In genomic region chr5:138752951-138753793, GRCh38 we compare ENCODE assay signal across 7 cellular contexts. TPM values are rescaled to one million over a fixed set of nuclear protein-coding genes. Genes with fewer than 3 reads are reported as not detected.
A peak's percentile ranks its signal among the peaks of the same experiment; 100 is the strongest.
DNase-seq lines count a peak whose midpoint lies in the region; ATAC-seq, FAIRE-seq and TF ChIP-seq lines count a peak whose summit lies in the region.

Gene CTNNA1, plus strand, starts transcription at chr5:138753425. Its CDS starts 28,500 bp downstream, at chr5:138781925.

- peaks cover 19% of the 10 kb centered on the region for H3K4me1 Mint-ChIP-seq in endodermal cell

- peak within 1 kb of the TSS; percentile 94 for H3K27ac ChIP-seq in endodermal cell (ENCODE audit: low read depth, low read length)

- H3K9me3 Mint-ChIP-seq in endodermal cell = peaks cover 18% of the 10 kb centered on the region

- H3K4me3 ChIP-seq in endodermal cell (ENCODE audit: low read length) = peak within 1 kb of the TSS; percentile 97

- no peaks in the 10 kb centered on the region for H3K27me3 ChIP-seq in endodermal cell (ENCODE audit: control insufficient read depth, insufficient read depth, low read length, poor library complexity, severe bottlenecking)

- WGBS in endodermal cell (ENCODE audit: insufficient coverage in 1 of 2, insufficient read length in 1 of 2), 2 experiments = 0% methylated on average over 9 to 102 of the region's 102 CpGs

- ATAC-seq in HG02973 (IDR thresholded peaks at IDR 0.05; ENCODE audit: unreplicated experiment) = peak; percentile 50

- H3K27ac Mint-ChIP-seq in endodermal cell = peak within 1 kb of the TSS; percentile 95

- peaks cover 20% of the 10 kb centered on the region for H3K9me3 ChIP-seq in endodermal cell (ENCODE audit: control insufficient read depth, low read length)

- no peaks in the 10 kb centered on the region for H3K4me1 ChIP-seq in endodermal cell (ENCODE audit: control insufficient read depth, insufficient read depth, low read length)

- peaks cover 31% of the 10 kb centered on the region for H3K36me3 Mint-ChIP-seq in endodermal cell (ENCODE audit: low read depth)

- no peaks in the 10 kb centered on the region for H3K27me3 Mint-ChIP-seq in endodermal cell (ENCODE audit: insufficient read depth)

- peaks cover 28% of the 10 kb centered on the region for H3K36me3 ChIP-seq in endodermal cell (ENCODE audit: control insufficient read depth, insufficient read depth, low read length)

- no peak for TF ChIP-seq CTCF in endodermal cell (conservative IDR thresholded peaks at IDR 0.05)

- peak within 1 kb of the TSS; percentile 97 for H3K9ac ChIP-seq in endodermal cell (ENCODE audit: extremely low read depth, low read length, poor library complexity, severe bottlenecking)

- peak within 1 kb of the TSS; percentile 82 for H3K4me3 Mint-ChIP-seq in endodermal cell

- peak; percentile 77 for DNase-seq in GM18507 (ENCODE audit: extremely low spot score, insufficient read length, low read depth)
- DNase-seq in NCI-H748 treated with DMSO at 0.1 percent for 48 hours (lab: John Stamatoyannopoulos, UW) = peak; percentile 31
- DNase-seq in activated CD8-positive, alpha-beta memory T cell treated with anti-CD3 and anti-CD28 coated beads for 4 hours (ENCODE audit: low read depth in 2 of 2) = peak; percentile 29 to 32
- DNase-seq in endodermal cell = peak; percentile 96
- DNase-seq in mesenteric fat pad (ENCODE audit: low spot score) = peak; percentile 94
- peak; percentile 24 for DNase-seq in stimulated activated CD8-positive, alpha-beta memory T cell treated with anti-CD3 and anti-CD28 coated beads, Interleukin-15, amount 100 ng/mL, for 24 hours (ENCODE audit: low read depth)

- peak; percentile 9 for FAIRE-seq in GM18507 (lab: Jason Lieb, UNC)

RNA-seq across cellular contexts. Expression of gene CTNNA1, which starts in this region (rescaled TPM):
- total RNA-seq in endodermal cell = 100 to 1,000 TPM; 298 to 305 TPM
- polyA plus RNA-seq in endodermal cell (2013, experiment 1 of 2) = 251 TPM
- polyA plus RNA-seq in endodermal cell (2013, experiment 2 of 2) = 256 TPM
- 355 TPM for total RNA-seq in mesenteric fat pad

Comparison
In these comparisons a context has a peak if more than half of its experiments do, and no peak if none do; other contexts are left out.
1. Peak in every context shown above with its lines: DNase-seq, ATAC-seq, H3K4me3 ChIP-seq and H3K27ac ChIP-seq.
2. DNase-seq: peak in every context shown above with its lines; median percentile 96 in endodermal cell; 94 in mesenteric fat pad; 77 in GM18507; 31 in NCI-H748 treated with DMSO at 0.1 percent for 48 hours; 30 in activated CD8-positive, alpha-beta memory T cell treated with anti-CD3 and anti-CD28 coated beads for 4 hours; 24 in stimulated activated CD8-positive, alpha-beta memory T cell treated with anti-CD3 and anti-CD28 coated beads, Interleukin-15, amount 100 ng/mL, for 24 hours.